Comparison of ENCODE assay signal across 25 cellular contexts in the genomic region with DNA sequence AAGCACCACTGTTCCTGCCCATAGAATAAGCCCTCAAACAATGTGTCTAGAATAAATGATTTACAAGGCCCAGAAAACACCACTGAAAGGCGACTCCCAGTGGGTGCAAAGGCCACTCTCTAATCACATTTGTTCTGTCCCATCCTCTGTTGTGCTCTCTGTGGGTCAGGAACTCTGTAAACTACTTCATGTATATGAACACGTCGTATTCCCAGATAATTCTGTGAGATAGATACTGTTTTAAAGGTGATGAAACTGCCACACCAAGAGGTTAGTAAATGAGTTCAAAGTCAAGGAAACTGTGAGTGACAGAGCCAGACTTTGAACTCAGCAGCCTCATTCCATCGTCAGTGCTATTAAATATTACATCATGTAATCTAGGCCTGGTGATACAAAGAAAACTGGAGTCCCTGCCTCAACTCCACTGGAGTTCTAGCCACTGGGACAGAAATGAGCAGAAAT.
DNase-seq lines count a peak whose midpoint lies in the region; ATAC-seq, FAIRE-seq and TF ChIP-seq lines count a peak whose summit lies in the region.
"Had no signal": no experiment of that assay in that cellular context is flagged by ENCODE, and none has a peak within 500 bp of the region (broad histone marks: within the 10 kb centered on the region; RNA-seq: fewer than 3 reads in every experiment).

No MANE protein-coding gene starts in this region.

- H3K36me3 ChIP-seq in small intestine (ENCODE audit: control insufficient read depth in 2 of 2, insufficient read depth in 2 of 2, low read length in 2 of 2), result no peaks in the 10 kb centered on the region

- no CpG with 5 or more reads among the region's 4 CpGs for WGBS in H9 (ENCODE audit: extremely low coverage, insufficient read length, low lambda C conversion rate)
- 13 to 39% (median 25%) methylated on average over 4 of the region's 4 CpGs for WGBS in small intestine, 3 donors

- no peak overlapping the region for H3K9ac ChIP-seq in H9 (ENCODE audit: extremely low read depth, insufficient read length, low read length)

- H3K9me3 ChIP-seq in H9 (ENCODE audit: control insufficient read depth, low read depth, low read length), result no peaks in the 10 kb centered on the region
- no peaks in the 10 kb centered on the region for H3K9me3 ChIP-seq in small intestine (ENCODE audit: control insufficient read depth, low read depth)

- no peaks in the 10 kb centered on the region for H3K23me2 ChIP-seq in H9 (ENCODE audit: insufficient read length, low read depth, low read length, poor library complexity, severe bottlenecking)

- no peak overlapping the region for H3K23ac ChIP-seq in H9 (ENCODE audit: insufficient read length, low read depth, low read length)

- no peak for DNase-seq in H9
- peak; percentile 75 for DNase-seq in NCI-H69 (lab: John Stamatoyannopoulos, UW)
- DNase-seq in left colon, result no peak
- DNase-seq in small intestine, result peak; percentile 17
- DNase-seq in foreskin melanocyte, result no peak
- no peak for DNase-seq in NCI-H1930 (lab: John Stamatoyannopoulos, UW)
- no peak for DNase-seq in stimulated activated CD4-positive, alpha-beta T cell treated with anti-CD3 and anti-CD28 coated beads, Interleukin-1b, Interleukin-23, amount 100 ng/mL, for 48 hours
- DNase-seq: ACHN; C1 segment of cervical spinal cord; CD8-positive, alpha-beta memory T cell; GDM1; H7; Karpas-422; MM.1S; NCI-H1092 treated with DMSO at 0.1 percent for 48 hours; NCI-H146; NCI-H2081; NCI-H446 treated with DMSO at 0.1 percent for 48 hours; NCI-H774; OCI-M1; Right ventricle myocardium superior; T-cell had no signal

- intact Hi-C loops in left colon (cut with DNase I, micrococcal nuclease), result no loop called here

- no peak for FAIRE-seq in small intestine (lab: Jason Lieb, UNC)
- FAIRE-seq: GM19239 had no signal

- H3K4me3 ChIP-seq in small intestine (ENCODE audit: low read depth in 1 of 2, low read length in 2 of 2), result no peak overlapping the region
- H3K4me3 ChIP-seq: SK-N-MC had no signal

- no peak overlapping the region for H3K27ac Mint-ChIP-seq in H9
- H3K27ac Mint-ChIP-seq: CD8-positive, alpha-beta memory T cell; IgD-negative memory B cell; T-cell had no signal

- no peak overlapping the region for H2AFZ ChIP-seq in H9 (ENCODE audit: low read length)

- TF ChIP-seq CTCF in H9 (conservative IDR thresholded peaks at IDR 0.05), result no peak

- H3K4me3 Mint-ChIP-seq in H9, result no peak overlapping the region
- H3K4me3 Mint-ChIP-seq: CD8-positive, alpha-beta memory T cell; IgD-negative memory B cell; T-cell had no signal

- H2BK15ac ChIP-seq in H9 (ENCODE audit: low read depth, low read length), result no peak overlapping the region

- H3K79me2 ChIP-seq in H9 (ENCODE audit: insufficient read depth, low read length), result no peaks in the 10 kb centered on the region

- no peak overlapping the region for H3T11ph ChIP-seq in H9 (ENCODE audit: low read length)

- no peak overlapping the region for H2BK20ac ChIP-seq in H9 (ENCODE audit: low read depth, low read length, poor library complexity, severe bottlenecking)

- H3K79me1 ChIP-seq in H9 (ENCODE audit: insufficient read depth, low read depth, low read length, poor library complexity, severe bottlenecking), result no peaks in the 10 kb centered on the region

- peaks cover 10 to 29% (median 12%) of the 10 kb centered on the region in 3 experiments for H3K36me3 Mint-ChIP-seq in H9 (ENCODE audit: insufficient read depth in 1 of 3, low read depth in 3 of 3)
- H3K36me3 Mint-ChIP-seq: CD8-positive, alpha-beta memory T cell; T-cell had no signal

- H3K27ac ChIP-seq in H9 (ENCODE audit: insufficient read length, low read depth, low read length) (no peak overlapping the region), small intestine (ENCODE audit: low read depth in 1 of 2, low read length in 1 of 2) (no peak overlapping the region)
- H3K27ac ChIP-seq: SK-N-MC had no signal

- H3K4ac ChIP-seq in H9 (ENCODE audit: low read depth, low read length), result no peak overlapping the region

- H3K27me3 ChIP-seq in H9 (ENCODE audit: insufficient read depth, low read length) (no peaks in the 10 kb centered on the region), small intestine (ENCODE audit: control insufficient read depth in 2 of 2, insufficient read depth in 2 of 2, low read length in 2 of 2) (no peaks in the 10 kb centered on the region)

- H3K4me2 ChIP-seq in H9 (ENCODE audit: insufficient read depth, insufficient read length, low read length), result no peak overlapping the region

- H2BK120ac ChIP-seq in H9 (ENCODE audit: low read depth, low read length, poor library complexity, severe bottlenecking), result peak overlapping the region; percentile 23

- H4K20me1 ChIP-seq in H9 (ENCODE audit: control insufficient read depth, insufficient read depth, insufficient read length), result no peaks in the 10 kb centered on the region

- H2BK12ac ChIP-seq in H9 (ENCODE audit: insufficient read length, low read depth, low read length), result no peak overlapping the region

- H4K5ac ChIP-seq in H9 (ENCODE audit: insufficient read length, low read depth, low read length), result no peak overlapping the region

- no peak overlapping the region for H4K91ac ChIP-seq in H9 (ENCODE audit: insufficient read length, low read depth, low read length)

- H3K14ac ChIP-seq in H9 (ENCODE audit: insufficient read depth, low read length), result no peak overlapping the region

- H2AK5ac ChIP-seq in H9 (ENCODE audit: insufficient read length, low read length), result no peak overlapping the region

- no peak overlapping the region for H2BK5ac ChIP-seq in H9 (ENCODE audit: insufficient read length, low read length)

- no peak overlapping the region for H4K8ac ChIP-seq in H9 (replicated peaks; ENCODE audit: insufficient read length, low read depth, low read length)

- peaks cover 3 to 9% of the 10 kb centered on the region in 2 experiments; a peak in 3 of 4 replicates for H3K4me1 Mint-ChIP-seq in H9
- H3K4me1 Mint-ChIP-seq: CD8-positive, alpha-beta memory T cell; IgD-negative memory B cell; T-cell had no signal

- no peak overlapping the region for H3K56ac ChIP-seq in H9 (ENCODE audit: insufficient read length, low read depth, low read length)

- peak; percentile 77 for ATAC-seq in left colon
- ATAC-seq: T-cell had no signal

- H3K4me1 ChIP-seq in H9 (ENCODE audit: insufficient read depth, low read length), result no peaks in the 10 kb centered on the region
- H3K4me1 ChIP-seq in small intestine (ENCODE audit: control insufficient read depth in 2 of 2, insufficient read depth in 1 of 2, low read depth in 1 of 2, low read length in 1 of 2), result no peaks in the 10 kb centered on the region

- H3K9me3 Mint-ChIP-seq in H9, result peaks cover 20 to 22% of the 10 kb centered on the region in 2 experiments

- peaks cover 6% of the 10 kb centered on the region; the same call in 1 of the 2 replicates for H3K27me3 Mint-ChIP-seq in H9 (ENCODE audit: low read depth)
- H3K27me3 Mint-ChIP-seq: CD8-positive, alpha-beta memory T cell; IgD-negative memory B cell; T-cell had no signal

- H3K18ac ChIP-seq in H9 (ENCODE audit: insufficient read length, low read depth, low read length), result no peak overlapping the region

Comparison
In these comparisons a context has a peak if more than half of its experiments do, and no peak if none do; other contexts are left out.
1. DNase-seq: peak in NCI-H69 (single experiment) and small intestine (single experiment); none in H9 (single experiment), left colon (0 of 2), foreskin melanocyte (single experiment), NCI-H1930 (0 of 2) and stimulated activated CD4-positive, alpha-beta T cell treated with anti-CD3 and anti-CD28 coated beads, Interleukin-1b, Interleukin-23, amount 100 ng/mL, for 48 hours (single experiment).